In the genomic region with DNA sequence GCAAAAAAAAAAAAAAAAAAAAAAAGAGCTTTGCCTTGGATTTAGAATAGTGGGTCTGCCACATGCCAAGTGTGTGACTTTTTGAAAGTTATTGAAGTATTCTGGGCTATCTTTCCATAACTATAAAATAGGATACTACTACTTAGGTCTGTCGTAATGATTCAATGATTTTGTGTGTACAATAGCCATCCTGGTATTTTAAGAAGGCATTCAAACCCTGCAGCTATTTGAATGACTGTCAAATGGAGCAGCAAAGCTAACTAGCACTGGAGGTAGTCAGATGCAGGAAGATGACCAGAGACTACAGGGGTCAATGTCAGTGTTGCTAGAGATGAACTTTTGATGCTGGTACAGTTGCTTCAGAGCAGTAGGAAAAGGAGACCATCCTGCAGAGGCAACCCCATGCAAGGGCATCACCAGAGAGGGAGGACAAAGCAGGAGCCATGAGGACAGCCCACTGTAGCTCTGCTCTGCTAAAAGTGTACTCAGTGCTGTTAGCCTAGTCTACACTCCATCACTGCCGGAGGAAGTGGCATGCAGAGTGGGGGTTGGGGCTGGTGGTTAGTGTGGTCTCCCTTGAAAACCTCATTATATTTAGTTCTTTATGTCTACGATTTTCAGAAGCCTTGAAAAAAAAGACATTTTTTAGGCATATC, we compare ENCODE assay signal across 8 cellular contexts. TPM values are rescaled to one million over a fixed set of nuclear protein-coding genes. Genes with fewer than 3 reads are reported as not detected.
DNase-seq lines count a peak whose midpoint lies in the region; ATAC-seq lines count a peak whose summit lies in the region.

No MANE protein-coding gene starts in this region.

- peak overlapping the region; percentile 32 to 37 for H3K27ac ChIP-seq in esophagus (ENCODE audit: low read depth in 2 of 2, low read length in 1 of 2)

- H3K36me3 ChIP-seq in esophagus (ENCODE audit: control insufficient read depth in 2 of 2, insufficient read depth in 2 of 2, low read length in 1 of 2): no peaks in the 10 kb centered on the region

- H3K4me1 ChIP-seq in esophagus (ENCODE audit: control insufficient read depth in 2 of 2, insufficient read depth in 2 of 2, low read length in 1 of 2): peaks cover 0 to 4% of the 10 kb centered on the region in 2 donors

- WGBS in esophagus, 2 donors: 72 to 80% methylated on average over 3 of the region's 3 CpGs

- no peaks in the 10 kb centered on the region for H3K9me3 ChIP-seq in esophagus (ENCODE audit: control insufficient read depth in 2 of 2, insufficient read depth in 1 of 2, low read depth in 1 of 2, low read length in 1 of 2)

- no peaks in the 10 kb centered on the region for H3K27me3 ChIP-seq in esophagus (ENCODE audit: control insufficient read depth in 1 of 2, insufficient read depth in 2 of 2, low read length in 2 of 2)

- no peak overlapping the region for H3K4me3 ChIP-seq in esophagus (ENCODE audit: low read depth in 1 of 2, low read length in 2 of 2)

- DNase-seq in SKM-1 treated with dmso at 0.1 percent for 144 hours (lab: John Stamatoyannopoulos, UW; ENCODE audit: unreplicated experiment): peak; percentile 37
- no peak for DNase-seq in SKM-1 (lab: John Stamatoyannopoulos, UW; ENCODE audit: unreplicated experiment)
- peak; percentile 31 to 55 for DNase-seq in activated CD4-positive, alpha-beta T cell treated with anti-CD3 and anti-CD28 coated beads for 24 hours (ENCODE audit: low read depth in 2 of 2)
- DNase-seq in stimulated activated CD8-positive, alpha-beta memory T cell treated with anti-CD3 and anti-CD28 coated beads, Interleukin-4, amount 100 ng/mL, for 1 hour (ENCODE audit: low read depth in 2 of 2, low spot score in 1 of 2): peak; percentile 57 to 60
- DNase-seq in SK-N-DZ (ENCODE audit: low spot score): no peak
- DNase-seq in NCI-H446 (lab: John Stamatoyannopoulos, UW): no peak

- ATAC-seq in HG03159 (IDR thresholded peaks at IDR 0.05; ENCODE audit: unreplicated experiment): peak; percentile 49

RNA-seq across cellular contexts. Expression of a gene that starts 29.0 kb away (rescaled TPM):
- polyA plus RNA-seq in esophagus: 1 to 10 TPM; 2.0 to 4.7 TPM
- 1.9 and 2.7 TPM in 2 replicates for polyA plus RNA-seq in SK-N-DZ (2014; cell fraction: cytosol; rRNA removed)
- polyA plus RNA-seq in SK-N-DZ (2014; cell fraction: nucleus; rRNA removed): 1.8 and 2.9 TPM in 2 replicates

Comparison
In these comparisons a context has a peak if more than half of its experiments do, and no peak if none do; other contexts are left out.
1. DNase-seq: peak in SKM-1 treated with dmso at 0.1 percent for 144 hours (single experiment), activated CD4-positive, alpha-beta T cell treated with anti-CD3 and anti-CD28 coated beads for 24 hours (2 of 2) and stimulated activated CD8-positive, alpha-beta memory T cell treated with anti-CD3 and anti-CD28 coated beads, Interleukin-4, amount 100 ng/mL, for 1 hour (2 of 2); none in SKM-1 (single experiment), SK-N-DZ (single experiment) and NCI-H446 (0 of 2).